8 cellular contexts compared by ENCODE assay signal in the genomic region with DNA sequence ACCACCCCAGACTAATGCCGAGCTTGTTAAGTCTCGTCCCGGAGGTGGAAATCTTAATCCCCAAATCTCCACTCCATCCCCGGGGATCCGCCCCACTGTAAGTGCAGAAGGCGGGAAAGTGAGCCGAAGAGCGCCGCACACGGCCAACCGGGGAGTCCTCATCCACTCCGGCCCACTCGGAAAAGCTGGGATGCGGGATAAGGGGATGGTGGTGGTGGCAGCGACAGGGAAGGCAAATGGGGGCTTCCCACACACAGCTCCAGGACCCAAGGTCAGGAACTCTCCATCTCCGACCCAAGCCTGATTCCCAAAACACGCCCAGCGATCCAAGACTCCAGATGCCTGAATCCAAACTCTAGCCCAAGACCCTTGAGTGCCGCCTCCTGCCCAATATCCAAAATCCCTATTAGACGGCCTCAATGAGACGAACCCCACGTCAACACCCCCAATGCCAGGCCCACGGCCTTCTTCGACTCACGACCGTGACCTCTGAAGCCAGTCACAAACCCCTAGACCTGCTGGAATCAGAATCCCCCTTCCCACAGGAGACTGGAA. TPM values are rescaled to one million over a fixed set of nuclear protein-coding genes. Genes with fewer than 3 reads are reported as not detected.
A peak's percentile ranks its signal among the peaks of the same experiment; 100 is the strongest.
DNase-seq lines count a peak whose midpoint lies in the region; ATAC-seq, FAIRE-seq and TF ChIP-seq lines count a peak whose summit lies in the region.

No MANE protein-coding gene starts in this region.

- H3K36me3 Mint-ChIP-seq in brain, result no peaks in the 10 kb centered on the region

- TF ChIP-seq CTCF in A549 (IDR thresholded peaks at IDR 0.05) (no peak; the same call in 2 of the 3 replicates), GM13976 (IDR thresholded peaks at IDR 0.05; ENCODE audit: borderline replicate concordance, control extremely low read depth, extremely low read depth, insufficient read depth, missing control alignments) (peak; percentile 24), brain (conservative IDR thresholded peaks at IDR 0.05) (no peak)

- ATAC-seq in A549, result peak; percentile 52 to 63

- no peaks in the 10 kb centered on the region for H3K27me3 ChIP-seq in layer of hippocampus (ENCODE audit: control insufficient read depth, insufficient read depth, low read length)
- H3K27me3 ChIP-seq in subcutaneous abdominal adipose tissue (ENCODE audit: control insufficient read depth in 5 of 5, insufficient read depth in 4 of 5, low read length in 5 of 5), result no peaks in the 10 kb centered on the region

- in situ Hi-C loops in GM13976 (cut with MboI; ENCODE audit: low sequenced_read_pairs, unreplicated experiment), result loop anchor here (10.0 kb wide), 2 partner anchors 171 to 291 kb away; no protein-coding TSS in a partner anchor

- H3K9ac ChIP-seq in subcutaneous abdominal adipose tissue (ENCODE audit: low read length in 5 of 5), result peak overlapping the region; percentile 71 to 88 (median 86)

- TF ChIP-seq POLR2A in A549 (IDR thresholded peaks at IDR 0.05; ENCODE audit: low read length), result no peak

- POLR2A ChIA-PET in A549 (lab: Yijun Ruan, JAX), result interaction anchor here (0.6 to 6.4 kb wide), 17 partner anchors 9 to 410 kb away, joined by 3 to 97 read pairs (median 4); a partner anchor contains a TSS

- no peak for TF ChIP-seq EP300 in A549 (IDR thresholded peaks at IDR 0.05)

- H3K27ac Mint-ChIP-seq in brain, result peak overlapping the region; percentile 78 to 99 (median 98)

- H3K4me1 Mint-ChIP-seq in brain, result peaks cover 61% of the 10 kb centered on the region

- peaks cover 0 to 3% (median 0%) of the 10 kb centered on the region in 5 experiments for H3K9me3 Mint-ChIP-seq in brain

- H3K4me1 ChIP-seq in A549, result peaks cover 39% of the 10 kb centered on the region
- peaks cover 3 to 34% (median 30%) of the 10 kb centered on the region in 5 donors for H3K4me1 ChIP-seq in subcutaneous abdominal adipose tissue (ENCODE audit: control insufficient read depth in 5 of 5, insufficient read depth in 5 of 5, low read length in 5 of 5)

- H3K4me3 Mint-ChIP-seq in brain, result peak overlapping the region; percentile 90 to 98 (median 97)

- H3K9me3 ChIP-seq in A549 (no peaks in the 10 kb centered on the region), subcutaneous abdominal adipose tissue (ENCODE audit: control insufficient read depth in 5 of 5, low read length in 5 of 5) (no peaks in the 10 kb centered on the region)

- H3K4me2 ChIP-seq in A549, result peak overlapping the region; percentile 87

- peaks cover 12% of the 10 kb centered on the region for H3K27me3 Mint-ChIP-seq in brain

- peak overlapping the region; percentile 86 for H3K4me3 ChIP-seq in A549
- peak overlapping the region; percentile 62 to 92 (median 83) for H3K4me3 ChIP-seq in subcutaneous abdominal adipose tissue (ENCODE audit: low read depth in 1 of 5, low read length in 5 of 5)

- no peak for FAIRE-seq in A549 (lab: Jason Lieb, UNC)

- TF ChIP-seq RAD21 in A549 (conservative IDR thresholded peaks at IDR 0.05 in 1 of 2, IDR thresholded peaks at IDR 0.05 in 1 of 2), result no peak; a peak in 1 of 5 replicates

- H3K27ac ChIP-seq in A549, result peak overlapping the region; percentile 87 to 90
- H3K27ac ChIP-seq in layer of hippocampus (ENCODE audit: low read depth, low read length), result peak overlapping the region; percentile 84
- H3K27ac ChIP-seq in subcutaneous abdominal adipose tissue (ENCODE audit: low read depth, low read length), result peak overlapping the region; percentile 80

- peak in 1 of 2 experiments; percentile 87 for DNase-seq in A549 (ENCODE audit: low read depth in 1 of 2, low spot score in 1 of 2)
- DNase-seq in GM13976 (ENCODE audit: low spot score), result no peak
- DNase-seq in NCI-H524 treated with DMSO at 0.1 percent for 48 hours (lab: John Stamatoyannopoulos, UW), result peak; percentile 17
- DNase-seq in GM19238 (ENCODE audit: insufficient read length, low spot score), result no peak
- DNase-seq in activated CD4-positive, CD25-positive, alpha-beta regulatory T cell treated with anti-CD3 and anti-CD28 coated beads, Interleukin-2, amount 50 U/mL, for 72 hours, result no peak

- H3K36me3 ChIP-seq in subcutaneous abdominal adipose tissue (ENCODE audit: control insufficient read depth in 5 of 5, insufficient read depth in 5 of 5, low read length in 5 of 5), result no peaks in the 10 kb centered on the region

- CTCF ChIA-PET in A549 (lab: Yijun Ruan, JAX), result interaction anchor here (0.6 to 11.1 kb wide), 28 partner anchors 10 to 448 kb away, joined by 3 to 137 read pairs (median 22); a partner anchor contains a TSS

- WGBS in A549 (ENCODE audit: missing lambda C conversion rate), result 3% methylated on average over 26 of the region's 26 CpGs

TF ChIP-seq in A549, 52 proteins besides CTCF, POLR2A, EP300 and RAD21:
- TF ChIP-seq RARB (CRISPR knock-in tag; IDR thresholded peaks at IDR 0.05) (0 out of 2 replicates have a peak, but pooled peaks have one; percentile 31), KDM5A (IDR thresholded peaks at IDR 0.05) (no peak), NFE2L2 (conservative IDR thresholded peaks at IDR 0.05; ENCODE audit: low read length) (0 out of 2 replicates have a peak, but pooled peaks have one; percentile 20), SMC3 (IDR thresholded peaks at IDR 0.05) (peak; percentile 14; the same call in 1 of the 3 replicates), TFCP2L1 (CRISPR knock-in tag; IDR thresholded peaks at IDR 0.05) (no peak)
- TF ChIP-seq, protein P1, sequence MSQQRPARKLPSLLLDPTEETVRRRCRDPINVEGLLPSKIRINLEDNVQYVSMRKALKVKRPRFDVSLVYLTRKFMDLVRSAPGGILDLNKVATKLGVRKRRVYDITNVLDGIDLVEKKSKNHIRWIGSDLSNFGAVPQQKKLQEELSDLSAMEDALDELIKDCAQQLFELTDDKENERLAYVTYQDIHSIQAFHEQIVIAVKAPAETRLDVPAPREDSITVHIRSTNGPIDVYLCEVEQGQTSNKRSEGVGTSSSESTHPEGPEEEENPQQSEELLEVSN (IDR thresholded peaks at IDR 0.05; ENCODE audit: borderline replicate concordance, low read depth), result 0 out of 2 replicates have a peak, but pooled peaks have one; percentile 61

RNA-seq across cellular contexts. Expression of a gene that starts 0.5 kb away (rescaled TPM):
- polyA plus RNA-seq in A549 (2011; rRNA removed) (716 and 970 TPM in 2 replicates), A549 (2017; fragmentation: RNase III; extraction: RNeasy Plus Mini Kit Qiagen cat#74134 plus additional on column Dnase treatment) (1,011 to 1,141 TPM (median 1,077 TPM) in 3 replicates), brain (ENCODE audit: insufficient read depth, low read depth, low replicate concordance) (290 TPM)
- 1,482 and 1,602 TPM in 2 replicates for polyA plus RNA-seq in A549 (2012; cell fraction: cytosol; rRNA removed)
- 1,051 and 1,057 TPM in 2 replicates for polyA plus RNA-seq in A549 (2012; cell fraction: nucleus; rRNA removed)
- polyA minus RNA-seq in A549 (2011; rRNA and poly(A)+ RNA removed), result 1,036 and 1,137 TPM in 2 replicates

RNA-seq across cellular contexts. Expression of a gene that starts 11.7 kb away (rescaled TPM):
- polyA plus RNA-seq in A549 (2011; rRNA removed), result 13.8 and 17.3 TPM in 2 replicates
- polyA plus RNA-seq in A549 (2012; cell fraction: cytosol; rRNA removed), result 10.5 and 14.7 TPM in 2 replicates
- polyA plus RNA-seq in A549 (2012; cell fraction: nucleus; rRNA removed), result 43.9 and 45.3 TPM in 2 replicates
- polyA plus RNA-seq in A549 (2017; fragmentation: RNase III; extraction: RNeasy Plus Mini Kit Qiagen cat#74134 plus additional on column Dnase treatment), result 12.9 to 21.2 TPM (median 18.6 TPM) in 3 replicates
- 37.2 and 47.0 TPM in 2 replicates for polyA minus RNA-seq in A549 (2011; rRNA and poly(A)+ RNA removed)
- polyA plus RNA-seq in brain (ENCODE audit: insufficient read depth, low read depth, low replicate concordance), result 51.3 TPM
